Comparison of ENCODE assay signal across 35 cellular contexts in genomic region chr11:134880788-134881187, GRCh38.
"Had no signal": no experiment of that assay in that cellular context is flagged by ENCODE, and none has a peak within 500 bp of the region (broad histone marks: within the 10 kb centered on the region; RNA-seq: fewer than 3 reads in every experiment).

No MANE protein-coding gene starts in this region.

- H3K36me3 ChIP-seq: MG63 had no signal

- H3K27ac ChIP-seq: KMS-11 had no signal

- H3K9me3 ChIP-seq: MG63 had no signal

- H3K4me3 ChIP-seq: MG63 had no signal

- DNase-seq: Karpas-422, Kasumi-1, KG1, MG63, MM.1S, MV-4-11, NCI-H1048, NCI-H1092, NCI-H1092 treated with DMSO at 0.1 percent for 48 hours, NCI-H1105, NCI-H1105 treated with DMSO at 0.1 percent for 48 hours, NCI-H1417, NCI-H1417 treated with DMSO at 0.1 percent for 48 hours, NCI-H1436, NCI-H1436 treated with DMSO at 0.1 percent for 48 hours, NCI-H146, NCI-H1694, NCI-H1694 treated with DMSO at 0.1 percent for 48 hours, NCI-H187, NCI-H187 treated with DMSO at 0.1 percent for 48 hours, NCI-H1930, NCI-H2029, NCI-H2029 treated with DMSO at 0.1 percent for 48 hours, NCI-H2081, NCI-H2081 treated with DMSO at 0.1 percent for 48 hours, NCI-H2107, NCI-H2171, NCI-H2171 treated with DMSO at 0.1 percent for 48 hours, NCI-H2227 treated with DMSO at 0.1 percent for 48 hours, NCI-H226, NCI-H345, NCI-H446, NCI-H446 treated with DMSO at 0.1 percent for 48 hours, NCI-H510A had no signal
